ENCODE assay signal across 12 cellular contexts in the genomic region with DNA sequence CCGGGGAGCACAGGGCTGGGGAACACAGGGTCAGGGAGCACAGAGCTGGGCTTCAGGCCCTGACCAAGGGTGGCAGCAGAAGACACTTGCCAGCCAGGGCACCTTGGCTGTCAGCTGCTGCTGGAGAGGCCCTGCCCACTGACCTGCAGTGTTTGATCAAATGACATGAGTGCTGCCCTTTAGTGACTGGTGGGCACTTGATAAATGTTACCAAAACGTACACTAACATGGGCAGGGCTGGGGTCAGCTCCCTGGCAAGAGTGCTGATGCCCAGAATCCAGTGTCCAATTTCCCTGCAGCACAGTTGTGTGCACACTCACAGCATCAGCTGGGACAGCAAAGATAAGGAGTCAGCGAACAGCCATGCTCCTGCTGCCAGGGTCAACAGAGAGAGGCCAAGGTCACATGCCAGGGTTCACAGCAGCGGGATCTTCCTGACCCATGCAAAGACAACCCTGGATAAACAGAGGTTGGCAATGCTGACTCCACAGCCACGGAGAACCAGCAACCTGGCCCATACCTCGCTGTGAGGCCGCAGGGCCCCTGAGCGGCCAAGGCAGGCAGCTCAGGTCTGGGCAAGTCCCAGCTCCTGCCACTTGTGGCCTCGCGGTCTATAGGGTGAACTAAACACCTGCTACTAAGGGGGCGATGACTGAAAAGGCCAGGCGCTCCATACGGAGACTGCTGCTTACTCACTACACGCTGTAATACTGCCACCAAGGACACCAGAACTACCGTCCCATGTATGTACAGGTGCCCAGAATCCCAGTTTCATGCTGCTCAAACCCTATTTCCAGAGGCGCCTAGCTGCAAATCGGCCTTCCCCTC. TPM values are rescaled to one million over a fixed set of nuclear protein-coding genes. Genes with fewer than 3 reads are reported as not detected.
A peak's percentile ranks its signal among the peaks of the same experiment; 100 is the strongest.
DNase-seq lines count a peak whose midpoint lies in the region; ATAC-seq and TF ChIP-seq lines count a peak whose summit lies in the region.
"Had no signal": no experiment of that assay in that cellular context is flagged by ENCODE, and none has a peak within 500 bp of the region (broad histone marks: within the 10 kb centered on the region; RNA-seq: fewer than 3 reads in every experiment).

No MANE protein-coding gene starts in this region.

- TF ChIP-seq CTCF in cardiac muscle cell (IDR thresholded peaks at IDR 0.05; ENCODE audit: low read depth, low read length) (no peak), gastrocnemius medialis (IDR thresholded peaks at IDR 0.05 in 4 of 5, conservative IDR thresholded peaks at IDR 0.05 in 1 of 5) (no peak)

- in situ Hi-C loops in gastrocnemius medialis (cut with MboI; ENCODE audit: low sequenced_read_pairs in 4 of 4): no loop called here

- DNase-seq in NCI-H526 (lab: John Stamatoyannopoulos, UW) (peak; percentile 75 to 83), cardiac muscle cell (ENCODE audit: low read depth in 1 of 2, low spot score in 1 of 2) (peak in 1 of 2 donors; percentile 42), gastrocnemius medialis (no peak), SKM-1 (lab: John Stamatoyannopoulos, UW; ENCODE audit: unreplicated experiment) (no peak), activated gamma-delta T cell treated with Interleukin-2 at 50 U/mL for 16 hours (no peak), NCI-H1048 (lab: John Stamatoyannopoulos, UW) (no peak)
- DNase-seq: natural killer cell; stimulated activated CD4-positive, alpha-beta T cell treated with anti-CD3 and anti-CD28 coated beads, Interleukin-4, amount 100 ng/mL, for 4 hours; uterus had no signal

- ATAC-seq in GM18867 (IDR thresholded peaks at IDR 0.05; ENCODE audit: unreplicated experiment) (peak; percentile 59), gastrocnemius medialis (peak; percentile 31 to 45), GM18498 (IDR thresholded peaks at IDR 0.05; ENCODE audit: unreplicated experiment) (no peak)
- ATAC-seq: natural killer cell had no signal

- TF ChIP-seq POLR2A in gastrocnemius medialis (IDR thresholded peaks at IDR 0.05): no peak

- H3K4me1 ChIP-seq in cardiac muscle cell (ENCODE audit: low read depth) (peaks cover 49% of the 10 kb centered on the region), gastrocnemius medialis (peaks cover 0 to 8% of the 10 kb centered on the region in 2 donors)

- intact Hi-C loops in gastrocnemius medialis (cut with DNase I; ENCODE audit: low total_unique reads): no loop called here

- H3K36me3 ChIP-seq in cardiac muscle cell: no peaks in the 10 kb centered on the region
- H3K36me3 ChIP-seq in gastrocnemius medialis: no peaks in the 10 kb centered on the region
- H3K36me3 ChIP-seq: uterus had no signal

- no peaks in the 10 kb centered on the region for H3K27me3 ChIP-seq in cardiac muscle cell
- no peaks in the 10 kb centered on the region for H3K27me3 ChIP-seq in gastrocnemius medialis
- H3K27me3 ChIP-seq: uterus had no signal

- H3K27ac ChIP-seq in cardiac muscle cell (peak overlapping the region; percentile 85), gastrocnemius medialis (peak overlapping the region; percentile 12 to 77 (median 50))
- H3K27ac ChIP-seq: KMS-11 had no signal

- no peak overlapping the region for H3K4me3 ChIP-seq in cardiac muscle cell
- H3K4me3 ChIP-seq in gastrocnemius medialis: peak overlapping the region; percentile 19 to 56 (median 48)

- H3K9me3 ChIP-seq in cardiac muscle cell (ENCODE audit: low read depth): no peaks in the 10 kb centered on the region
- H3K9me3 ChIP-seq in gastrocnemius medialis: no peaks in the 10 kb centered on the region
- H3K9me3 ChIP-seq: uterus had no signal

RNA-seq across cellular contexts. Expression of gene NINL, which starts 46.3 kb away (rescaled TPM):
- 35.8 and 61.3 TPM in 2 replicates for total RNA-seq in cardiac muscle cell
- polyA plus RNA-seq in cardiac muscle cell: 26.4 and 36.1 TPM in 2 replicates
- total RNA-seq in gastrocnemius medialis: 1 to 10 TPM in 2 of 4 donors, under 1 TPM in 2; 0.24 to 6.1 (median 0.88) TPM

Comparison
In these comparisons a context has a peak if more than half of its experiments do, and no peak if none do; other contexts are left out.
1. DNase-seq: peak in NCI-H526 (2 of 2); none in gastrocnemius medialis (0 of 2), SKM-1 (single experiment), activated gamma-delta T cell treated with Interleukin-2 at 50 U/mL for 16 hours (single experiment) and NCI-H1048 (single experiment).